In genomic region chr1:160251006-160251405, GRCh38 we compare ENCODE assay signal across 16 cellular contexts. TPM values are rescaled to one million over a fixed set of nuclear protein-coding genes. Genes with fewer than 3 reads are reported as not detected.
DNase-seq lines count a peak whose midpoint lies in the region; ATAC-seq and TF ChIP-seq lines count a peak whose summit lies in the region.
"Had no signal": no experiment of that assay in that cellular context is flagged by ENCODE, and none has a peak within 500 bp of the region (broad histone marks: within the 10 kb centered on the region; RNA-seq: fewer than 3 reads in every experiment).

No MANE protein-coding gene starts in this region.

- POLR2A ChIA-PET in T-cell (lab: Charles Lee) = interaction anchor here (0.5 to 1.6 kb wide), 3 partner anchors 10 to 13 kb away, joined by 3 to 8 read pairs (median 4); no protein-coding TSS in a partner anchor

- H3K27me3 Mint-ChIP-seq in osteocyte (ENCODE audit: unreplicated experiment) (no peaks in the 10 kb centered on the region), T-cell (no peaks in the 10 kb centered on the region), chondrocyte (ENCODE audit: low read depth) (no peaks in the 10 kb centered on the region)
- H3K27me3 Mint-ChIP-seq: dendritic cell treated with granulocyte-macrophage colony-stimulating factor and Interleukin-4, amounts not matched to agents 40 ng/mL and 50 ng/mL, for 4 days had no signal

- peak; percentile 24 for DNase-seq in Ammon's horn (ENCODE audit: low spot score)
- peak; percentile 70 for DNase-seq in NCI-H524 treated with DMSO at 0.1 percent for 48 hours (lab: John Stamatoyannopoulos, UW)
- no peak for DNase-seq in left ventricle myocardium superior
- no peak for DNase-seq in osteocyte (ENCODE audit: extremely low spot score, unreplicated experiment)
- no peak for DNase-seq in T-cell
- DNase-seq in activated naive CD4-positive, alpha-beta T cell treated with anti-CD3 and anti-CD28 coated beads, Interleukin-2, amount 50 U/mL, for 16 hours = no peak
- no peak for DNase-seq in chondrocyte (ENCODE audit: low spot score)
- DNase-seq: activated CD4-positive, alpha-beta T cell treated with anti-CD3 and anti-CD28 coated beads for 4 hours; activated T-cell treated with anti-CD3 and anti-CD28 coated beads, Interleukin-2, amount 50 U/mL, for 4 hours; Calu3; midbrain; NK-92 treated with Interleukin-12 subunit alpha and Interleukin-12 subunit beta, amount 100 ng/mL, for 24 hours; SHP77 had no signal

- H3K4me3 Mint-ChIP-seq in osteocyte (ENCODE audit: unreplicated experiment) (no peak overlapping the region), T-cell (no peak overlapping the region), chondrocyte (ENCODE audit: unreplicated experiment) (no peak overlapping the region)
- H3K4me3 Mint-ChIP-seq: activated T-cell treated with anti-CD3 and anti-CD28 coated beads, Interleukin-2, amount 50 U/mL, for 4 hours; dendritic cell treated with granulocyte-macrophage colony-stimulating factor and Interleukin-4, amounts not matched to agents 40 ng/mL and 50 ng/mL, for 4 days; T-helper 2 cell treated with Interferon-gamma antibody and Interleukin-4, amounts not matched to agents 5 μg/mL and 100 μg/mL, for 36 hours had no signal

- H3K9me3 Mint-ChIP-seq in osteocyte (ENCODE audit: unreplicated experiment) = no peaks in the 10 kb centered on the region
- no peaks in the 10 kb centered on the region for H3K9me3 Mint-ChIP-seq in T-cell
- H3K9me3 Mint-ChIP-seq in chondrocyte (ENCODE audit: low read depth) = no peaks in the 10 kb centered on the region
- H3K9me3 Mint-ChIP-seq: activated T-cell treated with anti-CD3 and anti-CD28 coated beads, Interleukin-2, amount 50 U/mL, for 4 hours; dendritic cell treated with granulocyte-macrophage colony-stimulating factor and Interleukin-4, amounts not matched to agents 40 ng/mL and 50 ng/mL, for 4 days; T-helper 2 cell treated with Interferon-gamma antibody and Interleukin-4, amounts not matched to agents 5 μg/mL and 100 μg/mL, for 36 hours had no signal

- CTCF ChIA-PET in T-cell (lab: Charles Lee) = interaction anchor here (0.6 to 2.7 kb wide), 8 partner anchors 9 to 165 kb away, joined by 3 to 24 read pairs (median 4); no protein-coding TSS in a partner anchor

- H3K36me3 Mint-ChIP-seq in osteocyte (ENCODE audit: unreplicated experiment) (peaks cover 7% of the 10 kb centered on the region), T-cell (peaks cover 6% of the 10 kb centered on the region), chondrocyte (ENCODE audit: low read depth) (peaks cover 3% of the 10 kb centered on the region)

- intact Hi-C loops in left ventricle myocardium superior (cut with micrococcal nuclease) = loop anchor here (10.0 kb wide), 1 partner anchor 56 kb away; the partner anchor contains the start of gene CASQ1

- ATAC-seq in left ventricle myocardium superior (peak; percentile 43), GM21717 (IDR thresholded peaks at IDR 0.05; ENCODE audit: unreplicated experiment) (no peak), T-cell (replicated peaks in 1 of 4) (no peak)

- TF ChIP-seq CTCF in osteocyte (IDR thresholded peaks at IDR 0.05) = no peak
- no peak for TF ChIP-seq CTCF in chondrocyte (IDR thresholded peaks at IDR 0.05)

- H3K4me1 Mint-ChIP-seq in osteocyte (ENCODE audit: unreplicated experiment) = peaks cover 20% of the 10 kb centered on the region
- H3K4me1 Mint-ChIP-seq in T-cell = peaks cover 19 to 26% (median 21%) of the 10 kb centered on the region in 3 donors
- peaks cover 27% of the 10 kb centered on the region for H3K4me1 Mint-ChIP-seq in chondrocyte (ENCODE audit: low read depth)

- H3K27ac Mint-ChIP-seq in osteocyte (ENCODE audit: unreplicated experiment) (peak overlapping the region; percentile 14), T-cell (no peak overlapping the region), chondrocyte (ENCODE audit: unreplicated experiment) (no peak overlapping the region)
- H3K27ac Mint-ChIP-seq: dendritic cell treated with granulocyte-macrophage colony-stimulating factor and Interleukin-4, amounts not matched to agents 40 ng/mL and 50 ng/mL, for 4 days; T-helper 2 cell treated with Interferon-gamma antibody and Interleukin-4, amounts not matched to agents 5 μg/mL and 100 μg/mL, for 36 hours had no signal

RNA-seq across cellular contexts. Expression of gene DCAF8, which starts 11.3 kb away (rescaled TPM):
- total RNA-seq in left ventricle myocardium superior (145 TPM), osteocyte (152 and 163 TPM in 2 replicates), T-cell (100 to 1,000 TPM; 173 to 221 (median 209) TPM), chondrocyte (88.4 to 130 TPM (median 93.7 TPM) in 3 replicates)

RNA-seq across cellular contexts. Expression of gene PEX19, which starts 33.9 kb away (rescaled TPM):
- total RNA-seq in left ventricle myocardium superior = 96.2 TPM
- total RNA-seq in osteocyte = 56.8 and 60.8 TPM in 2 replicates
- 10 to 100 TPM; 49.8 to 59.5 (median 53.3) TPM for total RNA-seq in T-cell
- total RNA-seq in chondrocyte = 40.9 to 52.9 TPM (median 43.8 TPM) in 3 replicates

RNA-seq across cellular contexts. Expression of gene PEA15, which starts 45.8 kb away (rescaled TPM):
- total RNA-seq in left ventricle myocardium superior (277 TPM), osteocyte (195 and 197 TPM in 2 replicates), T-cell (10 to 100 TPM; 12.3 to 27.5 (median 15.9) TPM), chondrocyte (166 to 335 TPM (median 325 TPM) in 3 replicates)

Comparison
In these comparisons a context has a peak if more than half of its experiments do, and no peak if none do; other contexts are left out.
1. DNase-seq: peak in Ammon's horn (single experiment) and NCI-H524 treated with DMSO at 0.1 percent for 48 hours (single experiment); none in left ventricle myocardium superior (single experiment), osteocyte (single experiment), T-cell (0 of 34), activated naive CD4-positive, alpha-beta T cell treated with anti-CD3 and anti-CD28 coated beads, Interleukin-2, amount 50 U/mL, for 16 hours (single experiment) and chondrocyte (single experiment).